ENCODE assay signal across 17 cellular contexts in genomic region chr7:46754135-46754730, GRCh38.
DNase-seq lines count a peak whose midpoint lies in the region; ATAC-seq, FAIRE-seq and TF ChIP-seq lines count a peak whose summit lies in the region.
"Had no signal": no experiment of that assay in that cellular context is flagged by ENCODE, and none has a peak within 500 bp of the region (broad histone marks: within the 10 kb centered on the region; RNA-seq: fewer than 3 reads in every experiment).

No MANE protein-coding gene starts in this region.

- intact Hi-C loops in IMR-90 (cut with micrococcal nuclease), result loop anchor here (5.0 to 10.0 kb wide), 2 partner anchors 609 to 832 kb away; partner anchors contain the start of gene IGFBP3
- intact Hi-C loops in breast epithelium (cut with DNase I; ENCODE audit: low total_unique reads), result no loop called here

- dilution Hi-C loops in IMR-90 (cut with HindIII; ENCODE audit: low sequenced_read_pairs, unreplicated experiment), result no loop called here
- dilution Hi-C loops in keratinocyte (cut with MboI; ENCODE audit: extremely low pct_ligation_motif_present, low sequenced_read_pairs), result no loop called here

- H2BK5ac ChIP-seq in IMR-90 (ENCODE audit: low read depth, low read length, poor library complexity, severe bottlenecking), result peak overlapping the region; percentile 76

- H3K27me3 ChIP-seq in IMR-90 (ENCODE audit: control insufficient read depth, insufficient read depth, low read length) (no peaks in the 10 kb centered on the region), breast epithelium (no peaks in the 10 kb centered on the region), keratinocyte (ENCODE audit: control insufficient read depth, extremely low read depth, insufficient read depth, low read length) (no peaks in the 10 kb centered on the region), thoracic aorta (replicated peaks; ENCODE audit: insufficient read depth) (no peaks in the 10 kb centered on the region)
- H3K27me3 ChIP-seq: body of pancreas, neutrophil had no signal

- ATAC-seq in IMR-90 (ENCODE audit: low read depth) (peak; percentile 42; the same call in 1 of the 2 replicates), thoracic aorta (ENCODE audit: insufficient number of reproducible peaks, low FRiP score, low read depth) (no peak), HG03039 (IDR thresholded peaks at IDR 0.05; ENCODE audit: unreplicated experiment) (no peak), HG02759 (IDR thresholded peaks at IDR 0.05; ENCODE audit: unreplicated experiment) (no peak), HG03521 (IDR thresholded peaks at IDR 0.05; ENCODE audit: unreplicated experiment) (no peak)
- ATAC-seq: body of pancreas, Right ventricle myocardium inferior had no signal

- H3K56ac ChIP-seq in IMR-90 (ENCODE audit: extremely low read depth, insufficient read depth, low read length), result no peak overlapping the region; the same call in 1 of the 2 replicates

- H3K4me2 ChIP-seq in IMR-90 (ENCODE audit: low read depth, low read length), result no peak overlapping the region
- H3K4me2 ChIP-seq in keratinocyte (ENCODE audit: control insufficient read depth, extremely low read depth, insufficient read depth, low read depth, low read length), result peak overlapping the region; percentile 9

- H4K91ac ChIP-seq in IMR-90 (ENCODE audit: insufficient read depth, low read depth, low read length), result peak overlapping the region; percentile 41; the same call in 1 of the 2 replicates

- in situ Hi-C loops in IMR-90 (cut with MboI; ENCODE audit: low sequenced_read_pairs), result no loop called here

- no peak overlapping the region for H2AK9ac ChIP-seq in IMR-90 (replicated peaks; ENCODE audit: low read depth, low read length, poor library complexity)

- H3K9ac ChIP-seq in IMR-90 (ENCODE audit: low read depth, low read length), result no peak overlapping the region
- no peak overlapping the region for H3K9ac ChIP-seq in keratinocyte (ENCODE audit: control insufficient read depth, extremely low read depth, insufficient read depth, low read length)

- peaks cover 12% of the 10 kb centered on the region for H3K4me1 ChIP-seq in IMR-90 (ENCODE audit: control insufficient read depth, insufficient read depth, low read length)
- H3K4me1 ChIP-seq in breast epithelium, result no peaks in the 10 kb centered on the region
- H3K4me1 ChIP-seq in keratinocyte (ENCODE audit: control insufficient read depth, extremely low read depth, insufficient read depth, low read length), result peaks cover 25% of the 10 kb centered on the region
- peaks cover 26 to 64% of the 10 kb centered on the region in 2 donors for H3K4me1 ChIP-seq in thoracic aorta (ENCODE audit: control insufficient read depth in 1 of 2, low read depth in 2 of 2)
- H3K4me1 ChIP-seq: body of pancreas had no signal

- H3K9me1 ChIP-seq in IMR-90 (ENCODE audit: insufficient read depth, low read length), result peaks cover 11% of the 10 kb centered on the region
- H3K9me1 ChIP-seq in keratinocyte (ENCODE audit: control insufficient read depth, extremely low read depth, insufficient read depth, low read length), result no peaks in the 10 kb centered on the region

- peak overlapping the region; percentile 56; the same call in 1 of the 2 replicates for H3K23ac ChIP-seq in IMR-90 (ENCODE audit: low read depth, low read length)

- H4K5ac ChIP-seq in IMR-90 (ENCODE audit: low read depth, low read length), result peak overlapping the region; percentile 50; the same call in 1 of the 2 replicates

- H3K18ac ChIP-seq in IMR-90 (ENCODE audit: low read depth, low read length), result peak overlapping the region; percentile 77

- peak overlapping the region; percentile 37 for H2BK120ac ChIP-seq in IMR-90 (ENCODE audit: low read depth, low read length)

- H3K36me3 ChIP-seq in IMR-90 (ENCODE audit: control insufficient read depth, insufficient read depth, low read length), result no peaks in the 10 kb centered on the region
- H3K36me3 ChIP-seq in breast epithelium, result no peaks in the 10 kb centered on the region
- no peaks in the 10 kb centered on the region for H3K36me3 ChIP-seq in keratinocyte (ENCODE audit: control insufficient read depth in 2 of 2, extremely low read depth in 1 of 2, insufficient read depth in 2 of 2, low read length in 2 of 2)
- no peaks in the 10 kb centered on the region for H3K36me3 ChIP-seq in thoracic aorta
- H3K36me3 ChIP-seq: neutrophil had no signal

- H3K4ac ChIP-seq in IMR-90 (ENCODE audit: low read depth, low read length), result peak overlapping the region; percentile 74

- H2AFZ ChIP-seq in IMR-90 (replicated peaks; ENCODE audit: low read length, poor library complexity) (no peak overlapping the region), keratinocyte (ENCODE audit: control insufficient read depth, low read length) (no peak overlapping the region)

- BruUV-seq in IMR-90 (replicated peaks; lab: Mats Ljungman, UMichigan), result no TSS peak

- H4K20me1 ChIP-seq in IMR-90 (ENCODE audit: insufficient read depth, low read length), result no peaks in the 10 kb centered on the region
- no peaks in the 10 kb centered on the region for H4K20me1 ChIP-seq in keratinocyte (ENCODE audit: control insufficient read depth, extremely low read depth, insufficient read depth, low read length)

- TF ChIP-seq POLR2A in IMR-90 (IDR thresholded peaks at IDR 0.05; ENCODE audit: low read depth, low read length), result no peak
- TF ChIP-seq POLR2A in breast epithelium (IDR thresholded peaks at IDR 0.05), result no peak

- H4K8ac ChIP-seq in IMR-90 (ENCODE audit: low read depth in 2 of 2, low read length in 2 of 2), result peak overlapping the region; percentile 17 to 32; a peak in 1 of 4 replicates

- TF ChIP-seq RAD21 in IMR-90 (IDR thresholded peaks at IDR 0.05; ENCODE audit: low read length), result no peak

- DNase-seq in IMR-90 (peak; percentile 57), breast epithelium (ENCODE audit: low spot score in 2 of 2) (no peak), keratinocyte (ENCODE audit: low read depth, low spot score) (no peak), thoracic aorta (ENCODE audit: low spot score) (no peak), NCI-H2227 (lab: John Stamatoyannopoulos, UW; ENCODE audit: unreplicated experiment) (no peak)
- DNase-seq: activated B cell treated with CpG ODN at 0.5 μM for 24 hours; activated T-cell treated with anti-CD3 and anti-CD28 coated beads, Interleukin-2, amount 50 U/mL, for 1 hour; body of pancreas; erythroblast; stimulated activated CD4-positive, alpha-beta T cell treated with anti-CD3 and anti-CD28 coated beads, Interleukin-4, amount 100 ng/mL, for 24 hours had no signal

- no peak overlapping the region for H3K27ac ChIP-seq in IMR-90 (ENCODE audit: insufficient read depth, low read length)
- peak overlapping the region; percentile 11 to 15 for H3K27ac ChIP-seq in breast epithelium
- peak overlapping the region; percentile 53 for H3K27ac ChIP-seq in keratinocyte (ENCODE audit: control insufficient read depth, insufficient read depth, low read length)
- H3K27ac ChIP-seq in thoracic aorta, result peak overlapping the region; percentile 81 to 95
- H3K27ac ChIP-seq: body of pancreas, neutrophil had no signal

- H3K79me1 ChIP-seq in IMR-90 (ENCODE audit: low read depth in 1 of 2, low read length in 2 of 2), result no peaks in the 10 kb centered on the region

- peak overlapping the region; percentile 71 for H2AK5ac ChIP-seq in IMR-90 (ENCODE audit: low read depth, low read length)

- CTCF ChIA-PET in IMR-90 (lab: Yijun Ruan, JAX), result no interaction called here

- peak; percentile 90 for FAIRE-seq in keratinocyte (lab: Jason Lieb, UNC)
- FAIRE-seq: D721Med, GM12892 had no signal

- no peaks in the 10 kb centered on the region for H3K79me2 ChIP-seq in keratinocyte (ENCODE audit: control insufficient read depth, insufficient read depth, low read length)

- H3K4me3 ChIP-seq in IMR-90 (ENCODE audit: insufficient read depth, low read depth, low read length) (no peak overlapping the region), breast epithelium (no peak overlapping the region), keratinocyte (ENCODE audit: control insufficient read depth in 2 of 3, extremely low read depth in 1 of 3, insufficient read depth in 2 of 3, low read depth in 1 of 3, low read length in 3 of 3) (no peak overlapping the region), thoracic aorta (no peak overlapping the region)
- H3K4me3 ChIP-seq: body of pancreas had no signal

- 100% methylated on average over 1 of the region's 2 CpGs; no CpG with 5 or more reads in 1 of the 2 experiments for WGBS in IMR-90 (ENCODE audit: extremely low coverage in 2 of 2, insufficient read length in 1 of 2), 2 experiments

- POLR2A ChIA-PET in IMR-90 (lab: Charles Lee; ENCODE audit: unreplicated experiment), result interaction anchor here (0.5 kb wide), 1 partner anchor 221 kb away, joined by 4 read pairs; no protein-coding TSS in a partner anchor

- H2BK15ac ChIP-seq in IMR-90 (ENCODE audit: low read depth, low read length), result peak overlapping the region; percentile 81; the same call in 2 of the 3 replicates

- TF ChIP-seq CTCF in IMR-90 (conservative IDR thresholded peaks at IDR 0.05; ENCODE audit: low read depth, low read length) (no peak), breast epithelium (IDR thresholded peaks at IDR 0.05) (no peak), keratinocyte (optimal IDR thresholded peaks at IDR 0.05 in 1 of 3, IDR thresholded peaks at IDR 0.05 in 1 of 3, conservative IDR thresholded peaks at IDR 0.05 in 1 of 3; ENCODE audit: extremely low read depth in 1 of 3, insufficient read depth in 2 of 3, low read length in 3 of 3) (no peak), thoracic aorta (IDR thresholded peaks at IDR 0.05) (no peak)

- H2BK20ac ChIP-seq in IMR-90 (ENCODE audit: low read depth, low read length), result peak overlapping the region; percentile 69

- H3K9me3 ChIP-seq in IMR-90 (ENCODE audit: control insufficient read depth, insufficient read depth, low read length), result no peaks in the 10 kb centered on the region
- H3K9me3 ChIP-seq in breast epithelium, result no peaks in the 10 kb centered on the region
- H3K9me3 ChIP-seq in keratinocyte (ENCODE audit: control insufficient read depth, low read depth, low read length), result no peaks in the 10 kb centered on the region
- no peaks in the 10 kb centered on the region for H3K9me3 ChIP-seq in thoracic aorta
- H3K9me3 ChIP-seq: body of pancreas, neutrophil had no signal

- peak overlapping the region; percentile 61 for H3K14ac ChIP-seq in IMR-90 (replicated peaks; ENCODE audit: low read depth, low read length)

TF ChIP-seq in IMR-90, 13 proteins besides CTCF, POLR2A, EP300 and RAD21 (continues in another document):
- TF ChIP-seq MXI1 (IDR thresholded peaks at IDR 0.05; ENCODE audit: borderline replicate concordance, low read depth, low read length), result no peak
- TF ChIP-seq, protein P1, sequence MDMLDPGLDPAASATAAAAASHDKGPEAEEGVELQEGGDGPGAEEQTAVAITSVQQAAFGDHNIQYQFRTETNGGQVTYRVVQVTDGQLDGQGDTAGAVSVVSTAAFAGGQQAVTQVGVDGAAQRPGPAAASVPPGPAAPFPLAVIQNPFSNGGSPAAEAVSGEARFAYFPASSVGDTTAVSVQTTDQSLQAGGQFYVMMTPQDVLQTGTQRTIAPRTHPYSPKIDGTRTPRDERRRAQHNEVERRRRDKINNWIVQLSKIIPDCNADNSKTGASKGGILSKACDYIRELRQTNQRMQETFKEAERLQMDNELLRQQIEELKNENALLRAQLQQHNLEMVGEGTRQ (IDR thresholded peaks at IDR 0.05; ENCODE audit: low read depth, low read length), result no peak
